Comparison of ENCODE assay signal across 22 cellular contexts in genomic region chr17:79141578-79142338, GRCh38.
DNase-seq lines count a peak whose midpoint lies in the region; ATAC-seq and TF ChIP-seq lines count a peak whose summit lies in the region.
"Had no signal": no experiment of that assay in that cellular context is flagged by ENCODE, and none has a peak within 500 bp of the region (broad histone marks: within the 10 kb centered on the region; RNA-seq: fewer than 3 reads in every experiment).

No MANE protein-coding gene starts in this region.

- H3K4me1 Mint-ChIP-seq in GM23338 (peaks cover 15% of the 10 kb centered on the region), neural progenitor cell (peaks cover 29% of the 10 kb centered on the region)
- H3K4me1 Mint-ChIP-seq in activated CD4-positive, alpha-beta T cell treated with anti-CD3 and anti-CD28 coated beads, Interleukin-2, amount 10 ng/mL, durations not matched to agents 24 days and 14 days, result no peaks in the 10 kb centered on the region

- intact Hi-C loops in activated CD4-positive, alpha-beta T cell treated with anti-CD3 and anti-CD28 coated beads, Interleukin-2, amount 10 ng/mL, durations not matched to agents 24 days and 14 days (cut with micrococcal nuclease), result no loop called here

- DNase-seq in NCI-H146 (lab: John Stamatoyannopoulos, UW) (peak; percentile 17), NCI-H146 treated with DMSO at 0.1 percent for 48 hours (lab: John Stamatoyannopoulos, UW; ENCODE audit: unreplicated experiment) (no peak), GM23338 (ENCODE audit: low spot score) (no peak), neural progenitor cell (ENCODE audit: low spot score) (no peak), C1 segment of cervical spinal cord (lab: John Stamatoyannopoulos, UW) (no peak)
- DNase-seq in activated CD4-positive, alpha-beta T cell treated with anti-CD3 and anti-CD28 coated beads, Interleukin-2, amount 10 ng/mL, durations not matched to agents 24 days and 14 days, result no peak
- DNase-seq: ACHN; BE2C; CD4-positive, alpha-beta T cell; H7; NCI-H1092; NCI-H1436; NCI-H1930; NCI-H2107; NCI-H226; NCI-H510A; PC-9; SHP77 treated with DMSO at 0.1 percent for 48 hours had no signal

- no peaks in the 10 kb centered on the region for H3K79me2 ChIP-seq in GM23338 (replicated peaks; ENCODE audit: insufficient read depth)
- no peaks in the 10 kb centered on the region for H3K79me2 ChIP-seq in OCI-LY3 (ENCODE audit: low read length)
- no peaks in the 10 kb centered on the region for H3K79me2 ChIP-seq in neural progenitor cell (ENCODE audit: low read depth)

- H3K27me3 Mint-ChIP-seq in GM23338 (ENCODE audit: insufficient read depth, low read depth, poor library complexity) (peaks cover 19% of the 10 kb centered on the region), neural progenitor cell (ENCODE audit: insufficient read depth, low read depth) (peaks cover 12% of the 10 kb centered on the region)
- H3K27me3 Mint-ChIP-seq in activated CD4-positive, alpha-beta T cell treated with anti-CD3 and anti-CD28 coated beads, Interleukin-2, amount 10 ng/mL, durations not matched to agents 24 days and 14 days, result no peaks in the 10 kb centered on the region

- H4K20me1 ChIP-seq in GM23338 (replicated peaks; ENCODE audit: insufficient read depth) (peaks cover 3% of the 10 kb centered on the region; the same call in 1 of the 2 replicates), OCI-LY3 (ENCODE audit: insufficient read depth, low read length) (no peaks in the 10 kb centered on the region), neural progenitor cell (ENCODE audit: low read depth) (no peaks in the 10 kb centered on the region)

- H3K4me2 ChIP-seq in GM23338 (no peak overlapping the region), OCI-LY3 (ENCODE audit: low read length) (peak overlapping the region; percentile 74), neural progenitor cell (peak overlapping the region; percentile 10)
- H3K4me2 ChIP-seq: PC-9 had no signal

- H3K4me3 Mint-ChIP-seq in GM23338, result no peak overlapping the region
- no peak overlapping the region for H3K4me3 Mint-ChIP-seq in neural progenitor cell
- H3K4me3 Mint-ChIP-seq in activated CD4-positive, alpha-beta T cell treated with anti-CD3 and anti-CD28 coated beads, Interleukin-2, amount 10 ng/mL, durations not matched to agents 24 days and 14 days, result no peak overlapping the region
- H3K4me3 Mint-ChIP-seq: CD4-positive, alpha-beta T cell had no signal

- H3K9me3 Mint-ChIP-seq in GM23338 (no peaks in the 10 kb centered on the region; the same call in 2 of the 3 replicates), neural progenitor cell (no peaks in the 10 kb centered on the region)
- peaks cover 10% of the 10 kb centered on the region for H3K9me3 Mint-ChIP-seq in activated CD4-positive, alpha-beta T cell treated with anti-CD3 and anti-CD28 coated beads, Interleukin-2, amount 10 ng/mL, durations not matched to agents 24 days and 14 days
- H3K9me3 Mint-ChIP-seq: CD4-positive, alpha-beta T cell had no signal

- H3K27ac Mint-ChIP-seq in GM23338 (no peak overlapping the region), neural progenitor cell (no peak overlapping the region)
- no peak overlapping the region for H3K27ac Mint-ChIP-seq in activated CD4-positive, alpha-beta T cell treated with anti-CD3 and anti-CD28 coated beads, Interleukin-2, amount 10 ng/mL, durations not matched to agents 24 days and 14 days
- H3K27ac Mint-ChIP-seq: CD4-positive, alpha-beta T cell had no signal

- ATAC-seq in GM23338, result peak; percentile 52
- ATAC-seq in HG03457 (IDR thresholded peaks at IDR 0.05; ENCODE audit: unreplicated experiment), result no peak

- H3K36me3 ChIP-seq in GM23338 (ENCODE audit: insufficient read depth), result no peaks in the 10 kb centered on the region
- H3K36me3 ChIP-seq in OCI-LY3 (replicated peaks; ENCODE audit: low read depth, low read length), result no peaks in the 10 kb centered on the region
- no peaks in the 10 kb centered on the region for H3K36me3 ChIP-seq in neural progenitor cell
- H3K36me3 ChIP-seq: BE2C had no signal

- no peaks in the 10 kb centered on the region for H3F3A ChIP-seq in GM23338 (replicated peaks; ENCODE audit: low read depth)
- no peaks in the 10 kb centered on the region for H3F3A ChIP-seq in neural progenitor cell (ENCODE audit: low read depth)

- TF ChIP-seq CTCF in GM23338 (conservative IDR thresholded peaks at IDR 0.05; ENCODE audit: low read depth in 2 of 2), result no peak
- TF ChIP-seq CTCF in OCI-LY3 (IDR thresholded peaks at IDR 0.05; ENCODE audit: low read depth, low read length), result no peak
- TF ChIP-seq CTCF in neural progenitor cell (IDR thresholded peaks at IDR 0.05), result no peak

- no peaks in the 10 kb centered on the region for H3K9me3 ChIP-seq in OCI-LY3 (ENCODE audit: insufficient read depth, low read length)
- H3K9me3 ChIP-seq in neural progenitor cell (ENCODE audit: low read depth), result no peaks in the 10 kb centered on the region
- H3K9me3 ChIP-seq: BE2C had no signal

- H3K4me1 ChIP-seq in GM23338 (ENCODE audit: insufficient read depth) (no peaks in the 10 kb centered on the region), OCI-LY3 (ENCODE audit: low read length) (peaks cover 24% of the 10 kb centered on the region), neural progenitor cell (peaks cover 16% of the 10 kb centered on the region)
- H3K4me1 ChIP-seq: BE2C had no signal

- no peak overlapping the region for H2AFZ ChIP-seq in GM23338
- H2AFZ ChIP-seq in OCI-LY3 (ENCODE audit: low read depth, low read length), result no peak overlapping the region; the same call in 1 of the 2 replicates
- H2AFZ ChIP-seq in neural progenitor cell (replicated peaks), result no peak overlapping the region
- H2AFZ ChIP-seq: PC-9 had no signal

- H3K27ac ChIP-seq in GM23338 (ENCODE audit: low read depth) (no peak overlapping the region), OCI-LY3 (ENCODE audit: low read length) (0 out of 2 replicates have a peak overlapping the region, but pooled peaks have one; percentile 26), neural progenitor cell (no peak overlapping the region)
- H3K27ac ChIP-seq: 22Rv1, PC-9, SK-N-MC had no signal

- H3K4me3 ChIP-seq in GM23338 (no peak overlapping the region), OCI-LY3 (ENCODE audit: low read length) (peak overlapping the region; percentile 49), neural progenitor cell (no peak overlapping the region)
- H3K4me3 ChIP-seq: PC-9, SK-N-MC had no signal

- no peaks in the 10 kb centered on the region; the same call in 2 of the 3 replicates for H3K36me3 Mint-ChIP-seq in GM23338 (ENCODE audit: low read depth)
- no peaks in the 10 kb centered on the region for H3K36me3 Mint-ChIP-seq in neural progenitor cell
- no peaks in the 10 kb centered on the region for H3K36me3 Mint-ChIP-seq in activated CD4-positive, alpha-beta T cell treated with anti-CD3 and anti-CD28 coated beads, Interleukin-2, amount 10 ng/mL, durations not matched to agents 24 days and 14 days (ENCODE audit: low read depth)

- H3K9me2 ChIP-seq in GM23338 (ENCODE audit: insufficient read depth), result no peaks in the 10 kb centered on the region

- H3K27me3 ChIP-seq in GM23338 (ENCODE audit: insufficient read depth), result no peaks in the 10 kb centered on the region
- H3K27me3 ChIP-seq in OCI-LY3 (ENCODE audit: low read depth, low read length), result peaks cover 16% of the 10 kb centered on the region; the same call in 1 of the 2 replicates
- no peaks in the 10 kb centered on the region for H3K27me3 ChIP-seq in neural progenitor cell

- H3K9ac ChIP-seq in OCI-LY3 (ENCODE audit: low read length), result peak overlapping the region; percentile 36; the same call in 1 of the 2 replicates
- no peak overlapping the region for H3K9ac ChIP-seq in neural progenitor cell

TF ChIP-seq in GM23338, 12 proteins besides CTCF, POLR2A, EP300 and RAD21:
- no peak for TF ChIP-seq ETS1 (IDR thresholded peaks at IDR 0.05)
TF ChIP-seq in GM23338: peak in this region for 0.
